ENCODE assay signal across 1 cellular context in the genomic region with DNA sequence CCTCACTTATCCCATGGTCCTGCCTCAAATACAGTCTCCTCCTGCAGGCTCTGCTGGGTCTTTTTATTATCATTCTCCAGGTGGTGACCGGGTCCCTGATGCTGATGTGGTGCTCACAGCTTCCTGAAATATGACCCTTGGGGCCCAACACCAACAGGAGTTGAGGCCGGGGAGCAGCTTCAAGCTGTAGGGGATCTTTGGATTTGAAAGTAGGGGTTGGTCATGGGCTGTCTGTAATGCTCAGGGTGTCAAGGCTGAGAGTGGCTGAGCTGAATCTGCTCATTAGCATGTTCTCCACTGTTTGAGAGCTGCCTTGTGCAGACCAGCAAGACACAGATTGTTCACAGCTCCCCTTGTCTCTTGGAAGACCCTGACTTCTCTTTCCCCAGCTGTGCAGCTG.
TF ChIP-seq lines count a peak whose summit lies in the region.

No MANE protein-coding gene starts in this region.

TF ChIP-seq in HCT116, 20 proteins besides CTCF, POLR2A, EP300 and RAD21 (continued from another document):
- TF ChIP-seq, protein P1, sequence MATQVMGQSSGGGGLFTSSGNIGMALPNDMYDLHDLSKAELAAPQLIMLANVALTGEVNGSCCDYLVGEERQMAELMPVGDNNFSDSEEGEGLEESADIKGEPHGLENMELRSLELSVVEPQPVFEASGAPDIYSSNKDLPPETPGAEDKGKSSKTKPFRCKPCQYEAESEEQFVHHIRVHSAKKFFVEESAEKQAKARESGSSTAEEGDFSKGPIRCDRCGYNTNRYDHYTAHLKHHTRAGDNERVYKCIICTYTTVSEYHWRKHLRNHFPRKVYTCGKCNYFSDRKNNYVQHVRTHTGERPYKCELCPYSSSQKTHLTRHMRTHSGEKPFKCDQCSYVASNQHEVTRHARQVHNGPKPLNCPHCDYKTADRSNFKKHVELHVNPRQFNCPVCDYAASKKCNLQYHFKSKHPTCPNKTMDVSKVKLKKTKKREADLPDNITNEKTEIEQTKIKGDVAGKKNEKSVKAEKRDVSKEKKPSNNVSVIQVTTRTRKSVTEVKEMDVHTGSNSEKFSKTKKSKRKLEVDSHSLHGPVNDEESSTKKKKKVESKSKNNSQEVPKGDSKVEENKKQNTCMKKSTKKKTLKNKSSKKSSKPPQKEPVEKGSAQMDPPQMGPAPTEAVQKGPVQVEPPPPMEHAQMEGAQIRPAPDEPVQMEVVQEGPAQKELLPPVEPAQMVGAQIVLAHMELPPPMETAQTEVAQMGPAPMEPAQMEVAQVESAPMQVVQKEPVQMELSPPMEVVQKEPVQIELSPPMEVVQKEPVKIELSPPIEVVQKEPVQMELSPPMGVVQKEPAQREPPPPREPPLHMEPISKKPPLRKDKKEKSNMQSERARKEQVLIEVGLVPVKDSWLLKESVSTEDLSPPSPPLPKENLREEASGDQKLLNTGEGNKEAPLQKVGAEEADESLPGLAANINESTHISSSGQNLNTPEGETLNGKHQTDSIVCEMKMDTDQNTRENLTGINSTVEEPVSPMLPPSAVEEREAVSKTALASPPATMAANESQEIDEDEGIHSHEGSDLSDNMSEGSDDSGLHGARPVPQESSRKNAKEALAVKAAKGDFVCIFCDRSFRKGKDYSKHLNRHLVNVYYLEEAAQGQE (IDR thresholded peaks at IDR 0.05; ENCODE audit: low read depth): no peak
